9 cellular contexts compared by ENCODE assay signal in genomic region chr2:85433511-85434089, GRCh38. TPM values are rescaled to one million over a fixed set of nuclear protein-coding genes. Genes with fewer than 3 reads are reported as not detected.
A peak's percentile ranks its signal among the peaks of the same experiment; 100 is the strongest.
DNase-seq lines count a peak whose midpoint lies in the region; ATAC-seq and TF ChIP-seq lines count a peak whose summit lies in the region.
"Had no signal": no experiment of that assay in that cellular context is flagged by ENCODE, and none has a peak within 500 bp of the region (broad histone marks: within the 10 kb centered on the region; RNA-seq: fewer than 3 reads in every experiment).

No MANE protein-coding gene starts in this region.

- no peaks in the 10 kb centered on the region for H3K27me3 ChIP-seq in ovary

- H3K27ac ChIP-seq in RWPE1 (peak overlapping the region; percentile 96), ovary (peak overlapping the region; percentile 44 to 76)

- no peak for TF ChIP-seq POLR2A in ovary (IDR thresholded peaks at IDR 0.05)

- intact Hi-C loops in ovary (cut with DNase I): no loop called here

- POLR2A ChIA-PET in RWPE1 (lab: Yijun Ruan, JAX; ENCODE audit: low non-redundant PET): interaction anchor here (2.5 kb wide), 1 partner anchor 106 kb away, joined by 10 read pairs; the partner anchor contains the start of gene MAT2A

- peaks cover 17% of the 10 kb centered on the region for H3K4me1 ChIP-seq in ovary (ENCODE audit: insufficient read depth)

- no peaks in the 10 kb centered on the region for H3K36me3 ChIP-seq in ovary

- WGBS in ovary, 3 donors: 12 to 24% (median 22%) methylated on average over 6 of the region's 6 CpGs

- ATAC-seq in HG02571 (IDR thresholded peaks at IDR 0.05; ENCODE audit: unreplicated experiment) (no peak), HG03108 (IDR thresholded peaks at IDR 0.05; ENCODE audit: unreplicated experiment) (no peak)

- TF ChIP-seq EP300 in ovary (IDR thresholded peaks at IDR 0.05): no peak

- CTCF ChIA-PET in RWPE1 (lab: Yijun Ruan, JAX): interaction anchor here (0.7 to 1.7 kb wide), 3 partner anchors 105 to 118 kb away, joined by 3 to 7 read pairs (median 5); partner anchors contain the start of gene MAT2A

- H3K4me3 ChIP-seq in foreskin fibroblast (ENCODE audit: low read depth in 1 of 2, low read length in 2 of 2): no peak overlapping the region
- H3K4me3 ChIP-seq in ovary: no peak overlapping the region

- no peak for TF ChIP-seq CTCF in RWPE1 (conservative IDR thresholded peaks at IDR 0.05; ENCODE audit: low read depth)
- TF ChIP-seq CTCF in foreskin fibroblast (IDR thresholded peaks at IDR 0.05; ENCODE audit: low read depth, low read length): no peak
- TF ChIP-seq CTCF in ovary (IDR thresholded peaks at IDR 0.05): no peak

- no peaks in the 10 kb centered on the region for H3K9me3 ChIP-seq in ovary

- DNase-seq in EL (peak; percentile 84), RWPE1 (ENCODE audit: low spot score) (peak; percentile 82), foreskin fibroblast (peak; percentile 98 to 99), ovary (peak; percentile 89 to 95 (median 91))
- no peak for DNase-seq in activated CD8-positive, alpha-beta memory T cell treated with anti-CD3 and anti-CD28 coated beads, Interleukin-2, amount 50 U/mL, for 48 hours
- DNase-seq in central memory CD4-positive, alpha-beta T cell: no peak

RNA-seq across cellular contexts. Expression of gene SH2D6, which starts 15.1 kb away (rescaled TPM):
- 1 to 10 TPM in 1 of 7 donors, under 1 TPM in 2, not detected in 4; 0.35 to 1.9 (median 0.48) TPM for total RNA-seq in ovary
- polyA plus RNA-seq in ovary: under 1 TPM in 1 of 2 donors, not detected in 1; 0.12 TPM
- total RNA-seq: glomerular endothelial cell had no signal

RNA-seq across cellular contexts. Expression of gene CAPG, which starts 23.4 kb away (rescaled TPM):
- total RNA-seq in ovary: 10 to 100 TPM in 6 of 7 donors, 1 to 10 TPM in 1; 6.8 to 97.8 (median 23.6) TPM
- polyA plus RNA-seq in ovary: 10 to 100 TPM in 1 of 2 donors, 1 to 10 TPM in 1; 9.8 to 12.3 TPM

Comparison
In these comparisons a context has a peak if more than half of its experiments do, and no peak if none do; other contexts are left out.
1. DNase-seq: peak in EL (single experiment), RWPE1 (single experiment), foreskin fibroblast (2 of 2) and ovary (5 of 5); none in activated CD8-positive, alpha-beta memory T cell treated with anti-CD3 and anti-CD28 coated beads, Interleukin-2, amount 50 U/mL, for 48 hours (single experiment) and central memory CD4-positive, alpha-beta T cell (single experiment).